In genomic region chr17:81322271-81323082, GRCh38 we compare ENCODE assay signal across 8 cellular contexts. TPM values are rescaled to one million over a fixed set of nuclear protein-coding genes. Genes with fewer than 3 reads are reported as not detected.
DNase-seq lines count a peak whose midpoint lies in the region; ATAC-seq and TF ChIP-seq lines count a peak whose summit lies in the region.

No MANE protein-coding gene starts in this region.

- CTCF ChIA-PET in Calu3 (lab: Charles Lee), result no interaction called here

- DNase-seq in activated CD4-positive, CD25-positive, alpha-beta regulatory T cell (lab: John Stamatoyannopoulos, UW), result no peak
- peak; percentile 91 to 97 for DNase-seq in SJCRH30
- peak; percentile 43 for DNase-seq in dermis blood vessel endothelial cell
- DNase-seq in stimulated activated CD4-positive, alpha-beta T cell treated with anti-CD3 and anti-CD28 coated beads, Interleukin-4, amount 100 ng/mL, for 48 hours (ENCODE audit: low read depth in 2 of 2), result peak; percentile 52
- no peak for DNase-seq in Calu3

- no peaks in the 10 kb centered on the region for H3K27me3 ChIP-seq in SJCRH30

- H3K36me3 ChIP-seq in SJCRH30, result no peaks in the 10 kb centered on the region

- peak overlapping the region; percentile 35; the same call in 1 of the 2 replicates for H3K27ac ChIP-seq in SJCRH30

- H3K27me3 Mint-ChIP-seq in Calu3 (ENCODE audit: unreplicated experiment), result no peaks in the 10 kb centered on the region

- H3K4me3 Mint-ChIP-seq in Calu3 (ENCODE audit: low read depth, unreplicated experiment), result no peak overlapping the region

- no peaks in the 10 kb centered on the region for H3K4me1 Mint-ChIP-seq in Calu3 (ENCODE audit: low read depth, unreplicated experiment)

- BruUV-seq in Calu3 (replicated peaks; lab: Mats Ljungman, UMichigan), result no TSS peak

- peak; percentile 56 to 59 for ATAC-seq in activated CD4-positive, CD25-positive, alpha-beta regulatory T cell treated with anti-CD3 and anti-CD28 coated beads, Interleukin-2, amount 50 U/mL, for 24 hours
- no peak for ATAC-seq in GM18519 (IDR thresholded peaks at IDR 0.05; ENCODE audit: low FRiP score, unreplicated experiment)
- ATAC-seq in GM21717 (IDR thresholded peaks at IDR 0.05; ENCODE audit: unreplicated experiment), result no peak

- no peaks in the 10 kb centered on the region for H3K9me3 ChIP-seq in SJCRH30 (replicated peaks)

- no peak overlapping the region for H3K27ac Mint-ChIP-seq in Calu3 (ENCODE audit: unreplicated experiment)

- peaks cover 55% of the 10 kb centered on the region for H3K4me1 ChIP-seq in SJCRH30

- TF ChIP-seq CTCF in Calu3 (IDR thresholded peaks at IDR 0.05; ENCODE audit: unreplicated experiment), result no peak

- intact Hi-C loops in Calu3 (cut with micrococcal nuclease; ENCODE audit: unreplicated experiment), result no loop called here

- H3K4me3 ChIP-seq in SJCRH30, result no peak overlapping the region

- H3K36me3 Mint-ChIP-seq in Calu3 (ENCODE audit: insufficient read depth, unreplicated experiment), result no peaks in the 10 kb centered on the region

- no peaks in the 10 kb centered on the region for H3K9me3 Mint-ChIP-seq in Calu3 (ENCODE audit: low read depth, unreplicated experiment)

RNA-seq across cellular contexts. Expression of gene SLC38A10, which starts 27.4 kb away (rescaled TPM):
- total RNA-seq in SJCRH30 (2014; rRNA removed; shearing (Covaris generic)), result 97.0 and 99.8 TPM in 2 replicates
- total RNA-seq in dermis blood vessel endothelial cell, result 101 and 106 TPM in 2 replicates
- total RNA-seq in Calu3 (2022), result 120 and 121 TPM in 2 replicates

Comparison
In these comparisons a context has a peak if more than half of its experiments do, and no peak if none do; other contexts are left out.
1. ATAC-seq: peak in activated CD4-positive, CD25-positive, alpha-beta regulatory T cell treated with anti-CD3 and anti-CD28 coated beads, Interleukin-2, amount 50 U/mL, for 24 hours (2 of 2); none in GM18519 (single experiment) and GM21717 (single experiment).
2. DNase-seq: peak in SJCRH30 (2 of 2), dermis blood vessel endothelial cell (single experiment) and stimulated activated CD4-positive, alpha-beta T cell treated with anti-CD3 and anti-CD28 coated beads, Interleukin-4, amount 100 ng/mL, for 48 hours (2 of 2); none in activated CD4-positive, CD25-positive, alpha-beta regulatory T cell (0 of 4) and Calu3 (single experiment).